Comparison of ENCODE assay signal across 1 cellular context in the genomic region with DNA sequence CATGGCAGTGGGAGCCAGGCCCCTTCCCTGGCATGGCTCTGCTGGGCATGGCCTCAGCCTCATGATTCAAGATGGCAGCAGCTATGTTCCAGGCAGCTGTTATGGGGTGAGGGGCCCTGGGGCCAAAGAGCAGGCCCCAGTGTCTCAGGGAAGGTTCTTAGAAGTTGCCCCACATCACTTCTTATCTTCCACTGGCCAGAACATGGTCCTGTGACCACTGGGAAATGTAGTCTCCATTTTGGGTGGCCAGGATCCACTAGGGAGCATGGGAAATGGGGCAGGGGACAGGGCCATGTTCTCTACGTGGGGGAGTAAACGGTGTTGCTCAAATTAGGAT.
TF ChIP-seq lines count a peak whose summit lies in the region.

No MANE protein-coding gene starts in this region.

TF ChIP-seq in K562, 482 proteins besides CTCF, POLR2A, EP300 and RAD21:
- TF ChIP-seq, protein P1, sequence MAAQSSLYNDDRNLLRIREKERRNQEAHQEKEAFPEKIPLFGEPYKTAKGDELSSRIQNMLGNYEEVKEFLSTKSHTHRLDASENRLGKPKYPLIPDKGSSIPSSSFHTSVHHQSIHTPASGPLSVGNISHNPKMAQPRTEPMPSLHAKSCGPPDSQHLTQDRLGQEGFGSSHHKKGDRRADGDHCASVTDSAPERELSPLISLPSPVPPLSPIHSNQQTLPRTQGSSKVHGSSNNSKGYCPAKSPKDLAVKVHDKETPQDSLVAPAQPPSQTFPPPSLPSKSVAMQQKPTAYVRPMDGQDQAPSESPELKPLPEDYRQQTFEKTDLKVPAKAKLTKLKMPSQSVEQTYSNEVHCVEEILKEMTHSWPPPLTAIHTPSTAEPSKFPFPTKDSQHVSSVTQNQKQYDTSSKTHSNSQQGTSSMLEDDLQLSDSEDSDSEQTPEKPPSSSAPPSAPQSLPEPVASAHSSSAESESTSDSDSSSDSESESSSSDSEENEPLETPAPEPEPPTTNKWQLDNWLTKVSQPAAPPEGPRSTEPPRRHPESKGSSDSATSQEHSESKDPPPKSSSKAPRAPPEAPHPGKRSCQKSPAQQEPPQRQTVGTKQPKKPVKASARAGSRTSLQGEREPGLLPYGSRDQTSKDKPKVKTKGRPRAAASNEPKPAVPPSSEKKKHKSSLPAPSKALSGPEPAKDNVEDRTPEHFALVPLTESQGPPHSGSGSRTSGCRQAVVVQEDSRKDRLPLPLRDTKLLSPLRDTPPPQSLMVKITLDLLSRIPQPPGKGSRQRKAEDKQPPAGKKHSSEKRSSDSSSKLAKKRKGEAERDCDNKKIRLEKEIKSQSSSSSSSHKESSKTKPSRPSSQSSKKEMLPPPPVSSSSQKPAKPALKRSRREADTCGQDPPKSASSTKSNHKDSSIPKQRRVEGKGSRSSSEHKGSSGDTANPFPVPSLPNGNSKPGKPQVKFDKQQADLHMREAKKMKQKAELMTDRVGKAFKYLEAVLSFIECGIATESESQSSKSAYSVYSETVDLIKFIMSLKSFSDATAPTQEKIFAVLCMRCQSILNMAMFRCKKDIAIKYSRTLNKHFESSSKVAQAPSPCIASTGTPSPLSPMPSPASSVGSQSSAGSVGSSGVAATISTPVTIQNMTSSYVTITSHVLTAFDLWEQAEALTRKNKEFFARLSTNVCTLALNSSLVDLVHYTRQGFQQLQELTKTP (IDR thresholded peaks at IDR 0.05; ENCODE audit: low read depth in 1 of 2, partially characterized antibody in 2 of 2), result peak in 1 of 2 experiments; percentile 57
- TF ChIP-seq HCFC1 (IDR thresholded peaks at IDR 0.05; ENCODE audit: low read depth, low read length) (peak; percentile 65), HOMEZ (CRISPR knock-in tag; IDR thresholded peaks at IDR 0.05) (no peak), ZNF766 (CRISPR knock-in tag; conservative IDR thresholded peaks at IDR 0.05) (0 out of 2 replicates have a peak, but pooled peaks have one; percentile 23), DMBX1 (CRISPR knock-in tag; IDR thresholded peaks at IDR 0.05; ENCODE audit: borderline replicate concordance) (peak; percentile 70), CREB3 (tag; conservative IDR thresholded peaks at IDR 0.05; ENCODE audit: low read depth) (0 out of 2 replicates have a peak, but pooled peaks have one; percentile 22), KDM2B (CRISPR knock-in tag; IDR thresholded peaks at IDR 0.05) (no peak), ZNF592 (IDR thresholded peaks at IDR 0.05) (peak; percentile 69), NR2C1 (IDR thresholded peaks at IDR 0.05) (no peak), NR2C1 (tag; IDR thresholded peaks at IDR 0.05) (0 out of 2 replicates have a peak, but pooled peaks have one; percentile 17), NR4A1 (CRISPR knock-in tag; IDR thresholded peaks at IDR 0.05) (no peak), NR4A1 (tag; IDR thresholded peaks at IDR 0.05) (peak; percentile 80), ID3 (CRISPR knock-in tag; IDR thresholded peaks at IDR 0.05) (no peak), ID3 (tag; IDR thresholded peaks at IDR 0.05) (0 out of 2 replicates have a peak, but pooled peaks have one; percentile 33), ZNF253 (CRISPR knock-in tag; conservative IDR thresholded peaks at IDR 0.05) (no peak), ZNF668 (CRISPR knock-in tag; IDR thresholded peaks at IDR 0.05) (peak; percentile 58; the same call in 1 of the 2 replicates), CUX1 (CRISPR knock-in tag; IDR thresholded peaks at IDR 0.05) (no peak), SMAD4 (CRISPR knock-in tag; conservative IDR thresholded peaks at IDR 0.05) (peak; percentile 28; the same call in 1 of the 2 replicates), ZNF41 (CRISPR knock-in tag; conservative IDR thresholded peaks at IDR 0.05) (peak; percentile 51; the same call in 1 of the 2 replicates), ETS2 (tag; IDR thresholded peaks at IDR 0.05; ENCODE audit: borderline replicate concordance, poor library complexity, severe bottlenecking) (no peak), CXXC5 (CRISPR knock-in tag; IDR thresholded peaks at IDR 0.05) (peak; percentile 36; the same call in 1 of the 2 replicates), ZNF583 (CRISPR knock-in tag; IDR thresholded peaks at IDR 0.05) (0 out of 2 replicates have a peak, but pooled peaks have one; percentile 51)
